Comparison of ENCODE assay signal across 1 cellular context in the genomic region with DNA sequence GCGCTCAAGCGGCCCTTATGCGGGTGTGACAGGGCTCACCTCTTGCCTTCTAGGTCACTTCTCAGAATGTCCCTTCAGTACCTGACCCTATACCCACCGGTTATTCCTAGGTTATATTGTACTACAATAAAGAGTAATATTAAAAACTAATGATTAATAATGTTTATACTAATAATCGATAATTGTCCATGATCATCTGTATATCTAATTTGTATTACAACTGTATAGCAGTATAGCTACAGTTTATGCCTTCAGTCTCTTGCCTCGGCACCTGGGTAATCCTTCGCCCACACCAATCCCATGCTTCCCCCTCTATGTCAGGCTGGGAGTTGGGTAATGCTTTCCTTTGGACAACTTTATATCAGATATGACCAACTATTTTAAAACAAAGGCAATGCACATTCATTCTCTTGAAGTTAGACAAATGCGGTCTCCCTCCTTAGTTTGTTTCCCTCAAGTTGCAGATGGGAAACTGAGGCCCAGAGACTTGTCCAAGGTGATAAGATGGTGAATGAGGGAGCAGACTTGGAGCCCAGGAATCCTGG.
TF ChIP-seq lines count a peak whose summit lies in the region.

No MANE protein-coding gene starts in this region.

TF ChIP-seq in HepG2, 621 proteins besides CTCF, POLR2A, EP300 and RAD21:
- TF ChIP-seq FOXO1 (CRISPR knock-in tag; IDR thresholded peaks at IDR 0.05), result no peak
- TF ChIP-seq HOXA9 (CRISPR knock-in tag; IDR thresholded peaks at IDR 0.05; ENCODE audit: borderline replicate concordance), result no peak
